In the genomic region with DNA sequence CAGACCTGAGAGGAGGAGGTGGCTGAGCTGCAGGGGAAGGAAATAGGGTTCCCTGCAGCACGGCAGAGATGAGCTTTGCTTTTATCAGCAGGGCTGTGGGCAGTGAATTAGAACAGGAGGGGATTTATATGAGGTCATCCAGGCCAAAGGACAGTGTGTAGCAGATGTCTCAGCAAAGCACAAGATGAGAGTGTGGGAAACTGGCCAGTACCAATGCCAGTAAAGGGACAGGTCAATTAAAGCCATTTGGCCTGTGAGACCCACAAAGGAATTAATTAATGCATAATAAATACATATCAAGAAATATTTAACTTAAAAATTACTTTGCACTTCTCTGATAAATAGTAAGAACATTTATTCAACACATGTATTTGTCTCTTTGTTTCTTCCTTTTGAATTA, we compare ENCODE assay signal across 10 cellular contexts. TPM values are rescaled to one million over a fixed set of nuclear protein-coding genes. Genes with fewer than 3 reads are reported as not detected.
"Had no signal": no experiment of that assay in that cellular context is flagged by ENCODE, and none has a peak within 500 bp of the region (broad histone marks: within the 10 kb centered on the region; RNA-seq: fewer than 3 reads in every experiment).

A gene with protein sequence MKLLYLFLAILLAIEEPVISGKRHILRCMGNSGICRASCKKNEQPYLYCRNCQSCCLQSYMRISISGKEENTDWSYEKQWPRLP (minus strand): TSS at position 101 of the 400 bp plus-strand sequence. CDS start 107 bp downstream, outside the sequence.

- H3K4me3 Mint-ChIP-seq: IgD-negative memory B cell had no signal

- DNase-seq: IMR-90, KBM-7, KG1 had no signal

- H3K4me3 ChIP-seq: K562 had no signal

- H3K27ac ChIP-seq: HL-60, KMS-11 had no signal

- ATAC-seq: HepG2, K562 had no signal

- H3K4me2 ChIP-seq: KMS-11 had no signal

- H3K27ac Mint-ChIP-seq: IgD-negative memory B cell had no signal

- H3K4me1 Mint-ChIP-seq: IgD-negative memory B cell had no signal

RNA-seq across cellular contexts. Expression of the gene that starts here (rescaled TPM):
- total RNA-seq: HepG2, HT-29, HT1080, IMR-90, K562 had no signal
- polyA plus RNA-seq: HepG2, IgD-negative memory B cell, IMR-90, K562 had no signal
